In the genomic region with DNA sequence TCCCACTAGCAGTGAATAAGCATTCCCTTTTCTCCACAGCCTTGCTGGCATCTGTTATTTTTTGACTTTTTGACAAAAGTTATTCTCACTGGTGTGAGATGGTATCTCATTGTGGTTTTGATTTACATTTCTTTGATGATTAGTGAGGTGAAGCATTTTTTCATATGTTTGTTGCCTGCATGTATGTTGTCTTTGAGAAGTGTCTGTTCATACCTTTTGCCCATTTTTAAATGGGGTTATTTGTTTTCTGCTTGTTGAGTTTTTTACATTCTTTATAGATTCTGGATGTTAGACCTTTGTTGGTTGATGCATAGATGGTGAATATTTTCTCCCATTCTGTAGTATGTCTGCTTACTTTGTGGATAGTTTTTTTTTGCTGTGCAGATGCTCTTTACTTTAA, we compare ENCODE assay signal across 3 cellular contexts.
"Had no signal": no experiment of that assay in that cellular context is flagged by ENCODE, and none has a peak within 500 bp of the region (broad histone marks: within the 10 kb centered on the region; RNA-seq: fewer than 3 reads in every experiment).

No MANE protein-coding gene starts in this region.

- ATAC-seq: GM12878 had no signal

- H3K4me3 ChIP-seq: GM12878 had no signal

- DNase-seq: GDM1, GF-D8 had no signal
